ENCODE assay signal across 11 cellular contexts in the genomic region with DNA sequence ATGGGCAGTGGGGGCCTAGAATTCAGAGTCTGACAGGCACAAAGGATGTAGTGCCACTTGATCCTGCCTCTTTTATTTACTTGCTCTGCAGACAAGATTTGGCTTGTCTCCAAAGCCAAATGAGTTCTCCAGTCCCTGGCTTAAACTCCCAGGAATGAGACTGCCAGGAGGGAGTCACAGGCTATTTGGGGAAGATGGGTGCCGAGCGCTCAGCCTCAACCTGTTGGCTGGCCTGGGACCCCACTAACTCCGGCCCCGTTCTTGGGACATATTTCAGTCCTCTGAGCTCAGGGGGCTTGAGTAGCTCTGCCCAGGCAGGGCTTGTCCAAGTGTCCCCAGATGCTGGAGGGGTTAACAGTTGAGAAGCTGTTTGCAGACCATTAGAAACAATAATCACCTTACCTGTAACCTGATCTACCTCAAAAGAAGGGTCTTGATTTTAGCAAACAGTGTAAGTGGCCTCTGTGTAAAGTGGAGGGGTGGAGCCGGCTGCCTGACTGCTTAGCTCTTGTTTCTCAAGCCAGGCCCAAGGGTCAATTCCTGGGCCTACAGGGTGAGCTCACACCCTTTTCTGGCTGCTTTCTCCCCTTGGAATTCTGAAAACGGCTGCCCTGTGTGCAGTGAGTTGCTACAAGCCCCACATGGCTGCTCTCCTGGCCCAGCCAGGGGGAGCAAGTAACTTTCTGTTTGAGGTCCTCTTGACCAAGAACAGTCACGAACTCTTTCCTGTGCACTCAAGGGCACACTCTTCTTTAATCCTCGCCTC. TPM values are rescaled to one million over a fixed set of nuclear protein-coding genes. Genes with fewer than 3 reads are reported as not detected.
A peak's percentile ranks its signal among the peaks of the same experiment; 100 is the strongest.
DNase-seq lines count a peak whose midpoint lies in the region; ATAC-seq and TF ChIP-seq lines count a peak whose summit lies in the region.
"Had no signal": no experiment of that assay in that cellular context is flagged by ENCODE, and none has a peak within 500 bp of the region (broad histone marks: within the 10 kb centered on the region; RNA-seq: fewer than 3 reads in every experiment).

No MANE protein-coding gene starts in this region.

- H3K36me3 Mint-ChIP-seq in MCF 10A (ENCODE audit: insufficient read depth, unreplicated experiment) (no peaks in the 10 kb centered on the region), type B pancreatic cell (no peaks in the 10 kb centered on the region)
- H3K36me3 Mint-ChIP-seq: naive thymus-derived CD4-positive, alpha-beta T cell had no signal

- no TSS peak for BruUV-seq in MCF 10A (replicated peaks; lab: Mats Ljungman, UMichigan)

- H3K27me3 Mint-ChIP-seq in MCF 10A (ENCODE audit: insufficient read depth, unreplicated experiment) = no peaks in the 10 kb centered on the region
- H3K27me3 Mint-ChIP-seq in type B pancreatic cell = no peaks in the 10 kb centered on the region

- intact Hi-C loops in MCF 10A (cut with micrococcal nuclease) = no loop called here
- intact Hi-C loops in breast epithelium (cut with DNase I; ENCODE audit: low total_unique reads) = no loop called here
- intact Hi-C loops in adrenal gland (cut with DNase I) = no loop called here

- TF ChIP-seq POLR2A in breast epithelium (IDR thresholded peaks at IDR 0.05) (no peak), adrenal gland (IDR thresholded peaks at IDR 0.05) (no peak)

- ATAC-seq in HG03571 (IDR thresholded peaks at IDR 0.05; ENCODE audit: unreplicated experiment) = no peak
- no peak for ATAC-seq in stimulated activated naive CD8-positive, alpha-beta T cell treated with anti-CD3 and anti-CD28 coated beads, Interleukin-15, Interleukin-2, amounts not matched to agents 100 U/mL and 50 U/mL, for 24 hours
- ATAC-seq: naive thymus-derived CD4-positive, alpha-beta T cell had no signal

- H3K27ac ChIP-seq in breast epithelium = no peak overlapping the region
- H3K27ac ChIP-seq in RWPE1 = peak overlapping the region; percentile 3; the same call in 1 of the 2 replicates
- H3K27ac ChIP-seq in iPS-20b (ENCODE audit: low read length) = peak overlapping the region; percentile 32
- H3K27ac ChIP-seq in adrenal gland = no peak overlapping the region

- POLR2A ChIA-PET in MCF 10A (lab: Yijun Ruan, JAX) = interaction anchor here (1.0 kb wide), 1 partner anchor 228 kb away, joined by 3 read pairs; no protein-coding TSS in a partner anchor
- POLR2A ChIA-PET in RWPE1 (lab: Yijun Ruan, JAX; ENCODE audit: low non-redundant PET) = no interaction called here

- TF ChIP-seq CTCF in MCF 10A (IDR thresholded peaks at IDR 0.05; ENCODE audit: unreplicated experiment) (no peak), breast epithelium (IDR thresholded peaks at IDR 0.05) (no peak), RWPE1 (conservative IDR thresholded peaks at IDR 0.05; ENCODE audit: low read depth) (no peak), type B pancreatic cell (conservative IDR thresholded peaks at IDR 0.05) (no peak), adrenal gland (IDR thresholded peaks at IDR 0.05) (no peak)

- H3K4me3 ChIP-seq in breast epithelium (no peak overlapping the region), iPS-20b (ENCODE audit: low read length) (no peak overlapping the region), adrenal gland (no peak overlapping the region)

- 69 to 76% (median 71%) methylated on average over 8 of the region's 8 CpGs for WGBS in adrenal gland, 4 donors

- H3K9me3 ChIP-seq in breast epithelium (no peaks in the 10 kb centered on the region), iPS-20b (ENCODE audit: insufficient read depth, low read depth, low read length) (no peaks in the 10 kb centered on the region), adrenal gland (replicated peaks in 1 of 3) (no peaks in the 10 kb centered on the region)

- H3K27ac Mint-ChIP-seq in MCF 10A (ENCODE audit: low read depth, unreplicated experiment) (no peak overlapping the region), type B pancreatic cell (peak overlapping the region; percentile 81)
- H3K27ac Mint-ChIP-seq: naive thymus-derived CD4-positive, alpha-beta T cell had no signal

- H3K4me1 ChIP-seq in breast epithelium (no peaks in the 10 kb centered on the region), iPS-20b (ENCODE audit: insufficient read depth, low read length) (peaks cover 20% of the 10 kb centered on the region; the same call in 1 of the 2 replicates), adrenal gland (replicated peaks in 1 of 2) (no peaks in the 10 kb centered on the region)

- H3K9me3 Mint-ChIP-seq in MCF 10A (ENCODE audit: unreplicated experiment) = no peaks in the 10 kb centered on the region
- H3K9me3 Mint-ChIP-seq in type B pancreatic cell = no peaks in the 10 kb centered on the region

- H3K4me1 Mint-ChIP-seq in MCF 10A (ENCODE audit: insufficient read depth, unreplicated experiment) = peaks cover 6% of the 10 kb centered on the region
- H3K4me1 Mint-ChIP-seq in type B pancreatic cell (ENCODE audit: unreplicated experiment) = peaks cover 11% of the 10 kb centered on the region
- H3K4me1 Mint-ChIP-seq: naive thymus-derived CD4-positive, alpha-beta T cell had no signal

- peak overlapping the region; percentile 71; the same call in 1 of the 2 replicates for H3K9ac ChIP-seq in iPS-20b (ENCODE audit: low read depth, low read length)

- H3K4me3 Mint-ChIP-seq in MCF 10A (ENCODE audit: unreplicated experiment) (no peak overlapping the region), type B pancreatic cell (peak overlapping the region; percentile 34)
- H3K4me3 Mint-ChIP-seq: naive thymus-derived CD4-positive, alpha-beta T cell had no signal

- DNase-seq in MCF 10A (ENCODE audit: unreplicated experiment) (peak; percentile 29), breast epithelium (ENCODE audit: low spot score in 2 of 2) (no peak), RWPE1 (ENCODE audit: low spot score) (no peak), type B pancreatic cell (ENCODE audit: extremely low spot score, unreplicated experiment) (no peak), adrenal gland (no peak)
- no peak for DNase-seq in stimulated activated naive CD8-positive, alpha-beta T cell treated with anti-CD3 and anti-CD28 coated beads, Interleukin-15, Interleukin-2, amounts not matched to agents 100 U/mL and 50 U/mL, for 24 hours
- DNase-seq: 8988T; MV-4-11; naive thymus-derived CD4-positive, alpha-beta T cell had no signal

- H3K36me3 ChIP-seq in breast epithelium = no peaks in the 10 kb centered on the region
- no peaks in the 10 kb centered on the region for H3K36me3 ChIP-seq in iPS-20b (ENCODE audit: insufficient read depth, low read depth, low read length)
- no peaks in the 10 kb centered on the region for H3K36me3 ChIP-seq in adrenal gland (replicated peaks in 1 of 2)

- no peaks in the 10 kb centered on the region for H3K27me3 ChIP-seq in breast epithelium
- no peaks in the 10 kb centered on the region for H3K27me3 ChIP-seq in iPS-20b (ENCODE audit: insufficient read depth, low read length)
- H3K27me3 ChIP-seq in adrenal gland = no peaks in the 10 kb centered on the region

- CTCF ChIA-PET in MCF 10A (lab: Yijun Ruan, JAX) = interaction anchor here (0.7 to 0.8 kb wide), 2 partner anchors 51 to 195 kb away, joined by 3 read pairs; no protein-coding TSS in a partner anchor
- CTCF ChIA-PET in RWPE1 (lab: Yijun Ruan, JAX) = interaction anchor here (0.6 kb wide), 2 partner anchors 63 to 155 kb away, joined by 3 read pairs; no protein-coding TSS in a partner anchor

RNA-seq across cellular contexts. Expression of a gene that starts 27.1 kb away (rescaled TPM):
- total RNA-seq in MCF 10A (2022) = 2.6 and 4.3 TPM in 2 replicates
- total RNA-seq in breast epithelium = 10 to 100 TPM in 2 of 3 donors, 1 to 10 TPM in 1; 5.2 to 17.0 (median 12.1) TPM
- 10.8 and 15.1 TPM in 2 replicates for total RNA-seq in type B pancreatic cell (ENCODE audit: low replicate concordance)
- 10 to 100 TPM; 14.6 to 31.0 (median 21.3) TPM for total RNA-seq in adrenal gland
- 1 to 10 TPM; 4.2 to 7.1 (median 5.4) TPM for polyA plus RNA-seq in adrenal gland
- polyA plus RNA-seq: naive thymus-derived CD4-positive, alpha-beta T cell had no signal

Comparison
In these comparisons a context has a peak if more than half of its experiments do, and no peak if none do; other contexts are left out.
1. H3K27ac ChIP-seq: peak in RWPE1 (single experiment) and iPS-20b (single experiment); none in breast epithelium (0 of 2) and adrenal gland (0 of 5).